In genomic region chr1:59346429-59346828, GRCh38 we compare ENCODE assay signal across 1 cellular context.
TF ChIP-seq lines count a peak whose summit lies in the region.

No MANE protein-coding gene starts in this region.

TF ChIP-seq in HepG2, 621 proteins besides CTCF, POLR2A, EP300 and RAD21 (continued from another document and continues in another):
- TF ChIP-seq ZBTB2 (CRISPR knock-in tag; IDR thresholded peaks at IDR 0.05; ENCODE audit: low read depth) (no peak), PPARG (CRISPR knock-in tag; conservative IDR thresholded peaks at IDR 0.05) (peak; percentile 36; the same call in 1 of the 2 replicates), HMG20B (CRISPR knock-in tag; conservative IDR thresholded peaks at IDR 0.05) (no peak), KDM3A (CRISPR knock-in tag; IDR thresholded peaks at IDR 0.05; ENCODE audit: low read depth) (no peak), HDAC6 (IDR thresholded peaks at IDR 0.05; ENCODE audit: low read depth, low read length) (no peak), ZC3H13 (CRISPR knock-in tag; IDR thresholded peaks at IDR 0.05) (no peak), EHMT2 (IDR thresholded peaks at IDR 0.05; ENCODE audit: borderline replicate concordance, low read depth, low read length) (no peak), CBX1 (IDR thresholded peaks at IDR 0.05; ENCODE audit: low read depth) (no peak), SKI (IDR thresholded peaks at IDR 0.05; ENCODE audit: partially characterized antibody) (peak; percentile 51), ZNF276 (CRISPR knock-in tag; IDR thresholded peaks at IDR 0.05; ENCODE audit: low read depth) (no peak), ZNF749 (CRISPR knock-in tag; IDR thresholded peaks at IDR 0.05; ENCODE audit: borderline replicate concordance) (no peak), PBX3 (CRISPR knock-in tag; IDR thresholded peaks at IDR 0.05; ENCODE audit: borderline replicate concordance) (no peak), NONO (IDR thresholded peaks at IDR 0.05) (no peak), NONO (CRISPR knock-in tag; conservative IDR thresholded peaks at IDR 0.05) (no peak), RFXAP (CRISPR knock-in tag; IDR thresholded peaks at IDR 0.05; ENCODE audit: borderline replicate concordance) (no peak), KDM5A (IDR thresholded peaks at IDR 0.05; ENCODE audit: borderline replicate concordance, low read length) (no peak), DZIP1 (CRISPR knock-in tag; IDR thresholded peaks at IDR 0.05) (no peak), ZNF777 (CRISPR knock-in tag; IDR thresholded peaks at IDR 0.05) (no peak), ZHX2 (IDR thresholded peaks at IDR 0.05; ENCODE audit: low read depth) (no peak), ZHX2 (CRISPR knock-in tag; IDR thresholded peaks at IDR 0.05; ENCODE audit: borderline replicate concordance) (no peak), SAFB2 (CRISPR knock-in tag; IDR thresholded peaks at IDR 0.05; ENCODE audit: borderline replicate concordance, low read depth) (no peak), NRL (CRISPR knock-in tag; IDR thresholded peaks at IDR 0.05; ENCODE audit: borderline replicate concordance) (no peak), NR3C1 (CRISPR knock-in tag; IDR thresholded peaks at IDR 0.05) (no peak), ATF5 (CRISPR knock-in tag; IDR thresholded peaks at IDR 0.05; ENCODE audit: low read depth) (no peak), ZNF331 (CRISPR knock-in tag; IDR thresholded peaks at IDR 0.05) (no peak; the same call in 1 of the 2 replicates), CREM (IDR thresholded peaks at IDR 0.05) (peak; percentile 53; the same call in 1 of the 2 replicates), CREM (CRISPR knock-in tag; IDR thresholded peaks at IDR 0.05) (no peak), ZNF567 (CRISPR knock-in tag; IDR thresholded peaks at IDR 0.05; ENCODE audit: borderline replicate concordance) (no peak), ZHX1 (CRISPR knock-in tag; IDR thresholded peaks at IDR 0.05; ENCODE audit: low read depth) (no peak), ETV5 (CRISPR knock-in tag; IDR thresholded peaks at IDR 0.05; ENCODE audit: borderline replicate concordance) (no peak), ZNF737 (CRISPR knock-in tag; IDR thresholded peaks at IDR 0.05; ENCODE audit: borderline replicate concordance) (no peak), ZNF34 (CRISPR knock-in tag; IDR thresholded peaks at IDR 0.05; ENCODE audit: borderline replicate concordance) (no peak), SMAD3 (CRISPR knock-in tag; IDR thresholded peaks at IDR 0.05) (no peak), ZNF841 (CRISPR knock-in tag; IDR thresholded peaks at IDR 0.05; ENCODE audit: borderline replicate concordance) (no peak), ATF7-NPFF (CRISPR knock-in tag; IDR thresholded peaks at IDR 0.05; ENCODE audit: low read depth) (no peak), ZBTB38 (CRISPR knock-in tag; IDR thresholded peaks at IDR 0.05) (no peak), SIX1 (CRISPR knock-in tag; IDR thresholded peaks at IDR 0.05; ENCODE audit: borderline replicate concordance) (peak; percentile 56; the same call in 1 of the 2 replicates), ZFY (CRISPR knock-in tag; IDR thresholded peaks at IDR 0.05) (no peak), ZMYM4 (CRISPR knock-in tag; IDR thresholded peaks at IDR 0.05) (0 out of 2 replicates have a peak, but pooled peaks have one; percentile 10), BORCS8-MEF2B (CRISPR knock-in tag; IDR thresholded peaks at IDR 0.05) (no peak), BRD4 (CRISPR knock-in tag; IDR thresholded peaks at IDR 0.05) (no peak), ZNF414 (CRISPR knock-in tag; IDR thresholded peaks at IDR 0.05) (no peak), ZNF615 (CRISPR knock-in tag; IDR thresholded peaks at IDR 0.05; ENCODE audit: borderline replicate concordance) (no peak), ZNF282 (IDR thresholded peaks at IDR 0.05; ENCODE audit: partially characterized antibody) (no peak), TFDP1 (CRISPR knock-in tag; IDR thresholded peaks at IDR 0.05; ENCODE audit: borderline replicate concordance) (no peak), ZNF557 (CRISPR knock-in tag; IDR thresholded peaks at IDR 0.05) (no peak), ZMAT5 (CRISPR knock-in tag; IDR thresholded peaks at IDR 0.05; ENCODE audit: borderline replicate concordance, low read depth) (no peak)
